Comparison of ENCODE assay signal across 1 cellular context in the genomic region with DNA sequence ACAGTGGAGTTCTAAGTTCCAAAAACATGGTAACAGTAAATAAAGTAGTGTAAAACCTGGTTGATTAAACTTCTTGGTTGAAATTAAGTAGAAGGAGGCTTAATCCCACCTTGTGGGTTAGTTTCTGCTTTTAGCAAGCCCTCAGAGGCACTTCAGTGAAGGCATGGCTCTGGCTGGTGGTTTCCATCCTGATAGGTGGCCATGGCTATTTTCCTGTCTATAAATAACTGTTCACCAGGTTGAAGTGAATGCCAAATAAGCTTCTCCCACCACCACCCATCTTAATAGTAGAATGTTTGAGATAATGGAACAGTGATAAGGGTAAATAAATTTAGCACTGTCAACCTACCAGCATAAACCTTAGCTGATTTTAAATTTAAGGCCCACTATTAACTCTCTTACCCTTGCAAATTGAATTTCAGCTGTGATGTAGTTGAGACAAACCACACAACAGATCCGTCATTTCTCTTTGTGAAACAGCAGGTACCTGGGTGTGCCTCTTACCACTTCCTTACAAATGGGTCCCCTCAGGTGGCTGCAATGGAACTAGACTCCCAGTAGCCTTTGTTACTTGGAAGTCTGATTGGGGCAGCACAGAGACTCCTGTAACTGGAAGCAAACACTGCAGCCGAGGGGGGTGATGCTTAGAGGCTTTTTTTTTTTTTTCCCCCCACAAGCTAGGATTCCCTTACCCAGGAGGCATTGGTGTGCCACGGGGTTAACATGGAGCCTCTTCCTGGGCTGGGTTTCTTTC.
TF ChIP-seq lines count a peak whose summit lies in the region.

No MANE protein-coding gene starts in this region.

TF ChIP-seq in HEK293, 187 proteins besides CTCF, POLR2A, EP300 and RAD21:
- TF ChIP-seq ZNF404 (tag by site-specific recombination; IDR thresholded peaks at IDR 0.05): no peak
- TF ChIP-seq, protein P1, sequence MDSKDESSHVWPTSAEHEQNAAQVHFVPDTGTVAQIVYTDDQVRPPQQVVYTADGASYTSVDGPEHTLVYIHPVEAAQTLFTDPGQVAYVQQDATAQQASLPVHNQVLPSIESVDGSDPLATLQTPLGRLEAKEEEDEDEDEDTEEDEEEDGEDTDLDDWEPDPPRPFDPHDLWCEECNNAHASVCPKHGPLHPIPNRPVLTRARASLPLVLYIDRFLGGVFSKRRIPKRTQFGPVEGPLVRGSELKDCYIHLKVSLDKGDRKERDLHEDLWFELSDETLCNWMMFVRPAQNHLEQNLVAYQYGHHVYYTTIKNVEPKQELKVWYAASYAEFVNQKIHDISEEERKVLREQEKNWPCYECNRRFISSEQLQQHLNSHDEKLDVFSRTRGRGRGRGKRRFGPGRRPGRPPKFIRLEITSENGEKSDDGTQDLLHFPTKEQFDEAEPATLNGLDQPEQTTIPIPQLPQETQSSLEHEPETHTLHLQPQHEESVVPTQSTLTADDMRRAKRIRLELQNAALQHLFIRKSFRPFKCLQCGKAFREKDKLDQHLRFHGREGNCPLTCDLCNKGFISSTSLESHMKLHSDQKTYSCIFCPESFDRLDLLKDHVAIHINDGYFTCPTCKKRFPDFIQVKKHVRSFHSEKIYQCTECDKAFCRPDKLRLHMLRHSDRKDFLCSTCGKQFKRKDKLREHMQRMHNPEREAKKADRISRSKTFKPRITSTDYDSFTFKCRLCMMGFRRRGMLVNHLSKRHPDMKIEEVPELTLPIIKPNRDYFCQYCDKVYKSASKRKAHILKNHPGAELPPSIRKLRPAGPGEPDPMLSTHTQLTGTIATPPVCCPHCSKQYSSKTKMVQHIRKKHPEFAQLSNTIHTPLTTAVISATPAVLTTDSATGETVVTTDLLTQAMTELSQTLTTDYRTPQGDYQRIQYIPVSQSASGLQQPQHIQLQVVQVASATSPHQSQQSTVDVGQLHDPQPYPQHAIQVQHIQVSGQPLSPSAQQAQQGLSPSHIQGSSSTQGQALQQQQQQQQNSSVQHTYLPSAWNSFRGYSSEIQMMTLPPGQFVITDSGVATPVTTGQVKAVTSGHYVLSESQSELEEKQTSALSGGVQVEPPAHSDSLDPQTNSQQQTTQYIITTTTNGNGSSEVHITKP (tag by site-specific recombination; IDR thresholded peaks at IDR 0.05): peak; percentile 52; the same call in 1 of the 2 replicates
